1 cellular context compared by ENCODE assay signal in genomic region chr3:197023241-197023997, GRCh38.
TF ChIP-seq lines count a peak whose summit lies in the region.

No MANE protein-coding gene starts in this region.

TF ChIP-seq in HepG2, 621 proteins besides CTCF, POLR2A, EP300 and RAD21 (continued from another document):
- no peak for TF ChIP-seq ZNF142 (CRISPR knock-in tag; IDR thresholded peaks at IDR 0.05)
- TF ChIP-seq NPAS2 (CRISPR knock-in tag; IDR thresholded peaks at IDR 0.05; ENCODE audit: borderline replicate concordance) = no peak
- no peak for TF ChIP-seq SAFB2 (CRISPR knock-in tag; IDR thresholded peaks at IDR 0.05; ENCODE audit: borderline replicate concordance, low read depth)
- TF ChIP-seq SRF (IDR thresholded peaks at IDR 0.05; ENCODE audit: low read depth, low read length) = no peak
- no peak for TF ChIP-seq ETS1 (CRISPR knock-in tag; IDR thresholded peaks at IDR 0.05)
- no peak for TF ChIP-seq KDM2A (CRISPR knock-in tag; IDR thresholded peaks at IDR 0.05; ENCODE audit: borderline replicate concordance, low read depth)
- TF ChIP-seq ATM (IDR thresholded peaks at IDR 0.05; ENCODE audit: borderline replicate concordance) = no peak
- no peak for TF ChIP-seq NFYC (CRISPR knock-in tag; IDR thresholded peaks at IDR 0.05)
- no peak for TF ChIP-seq ZSCAN31 (CRISPR knock-in tag; IDR thresholded peaks at IDR 0.05; ENCODE audit: low read depth)
- TF ChIP-seq EED (CRISPR knock-in tag; IDR thresholded peaks at IDR 0.05) = no peak
- no peak for TF ChIP-seq HMGXB4 (CRISPR knock-in tag; IDR thresholded peaks at IDR 0.05; ENCODE audit: borderline replicate concordance in 1 of 2, low read depth in 1 of 2)
- TF ChIP-seq ZBTB10 (CRISPR knock-in tag; IDR thresholded peaks at IDR 0.05; ENCODE audit: borderline replicate concordance) = no peak
- TF ChIP-seq ZNF7 (CRISPR knock-in tag; IDR thresholded peaks at IDR 0.05) = no peak
- no peak for TF ChIP-seq ZNF264 (CRISPR knock-in tag; IDR thresholded peaks at IDR 0.05)
- TF ChIP-seq POLR2AphosphoS2 (IDR thresholded peaks at IDR 0.05; ENCODE audit: low read depth, low read length) = no peak
